Comparison of ENCODE assay signal across 37 cellular contexts in genomic region chr3:4158329-4158728, GRCh38.
"Had no signal": no experiment of that assay in that cellular context is flagged by ENCODE, and none has a peak within 500 bp of the region (broad histone marks: within the 10 kb centered on the region; RNA-seq: fewer than 3 reads in every experiment).

No MANE protein-coding gene starts in this region.

- H3K36me3 Mint-ChIP-seq: activated naive CD4-positive, alpha-beta T cell treated with anti-CD3 and anti-CD28 coated beads, Interleukin-2, amount 50 U/mL, for 24 hours; activated naive CD8-positive, alpha-beta T cell treated with anti-CD3 and anti-CD28 coated beads, Interleukin-2, amount 10 ng/mL, durations not matched to agents 7 days and 5 days; brain; T-cell had no signal

- H3K9me3 Mint-ChIP-seq: activated CD4-positive, alpha-beta memory T cell treated with anti-CD3 and anti-CD28 coated beads for 36 hours; activated CD4-positive, alpha-beta T cell treated with anti-CD3 and anti-CD28 coated beads, Interleukin-2, amount 10 ng/mL, durations not matched to agents 24 days and 14 days; activated CD8-positive, alpha-beta T cell treated with anti-CD3 and anti-CD28 coated beads for 36 hours; activated naive CD4-positive, alpha-beta T cell treated with anti-CD3 and anti-CD28 coated beads for 36 hours; activated naive CD8-positive, alpha-beta T cell treated with anti-CD3 and anti-CD28 coated beads, Interleukin-2, amount 10 ng/mL, durations not matched to agents 7 days and 5 days; activated naive CD8-positive, alpha-beta T cell treated with anti-CD3 and anti-CD28 coated beads, Interleukin-2, amount 50 U/mL, for 24 hours; activated T-helper 1 cell treated with anti-CD3 and anti-CD28 coated beads, Interleukin-12 subunit alpha, Interleukin-12 subunit beta, Interleukin-2, Interleukin-4 antibody, amounts not matched to agents 30 ng/mL and 10 ng/mL and 1 ng/mL, durations not matched to agents 14 hours and 24 hours and 36 hours; T-cell had no signal

- H3K4me3 ChIP-seq: ascending aorta, cardiac muscle cell had no signal

- H3K27me3 Mint-ChIP-seq: activated B cell treated with CpG ODN at 0.5 μM for 24 hours; activated CD4-positive, alpha-beta memory T cell treated with anti-CD3 and anti-CD28 coated beads for 36 hours; activated CD4-positive, alpha-beta T cell treated with anti-CD3 and anti-CD28 coated beads, Interleukin-2, amount 10 ng/mL, durations not matched to agents 24 days and 14 days; activated CD8-positive, alpha-beta T cell treated with anti-CD3 and anti-CD28 coated beads for 36 hours; activated naive CD4-positive, alpha-beta T cell treated with anti-CD3 and anti-CD28 coated beads, Interleukin-2, amount 50 U/mL, for 24 hours; activated naive CD8-positive, alpha-beta T cell; activated naive CD8-positive, alpha-beta T cell treated with anti-CD3 and anti-CD28 coated beads, Interleukin-2, amount 10 ng/mL, durations not matched to agents 7 days and 5 days; activated naive CD8-positive, alpha-beta T cell treated with anti-CD3 and anti-CD28 coated beads, Interleukin-2, amount 50 U/mL, for 24 hours; activated T-helper 17 cell treated with anti-CD3 and anti-CD28 coated beads, Interleukin-2, amount 50 U/mL, for 72 hours; brain; central memory CD8-positive, alpha-beta T cell; T-cell; T-helper 17 cell had no signal

- H3K27ac Mint-ChIP-seq: activated B cell treated with CpG ODN at 0.5 μM for 24 hours; activated CD4-positive, alpha-beta memory T cell treated with anti-CD3 and anti-CD28 coated beads for 36 hours; activated CD4-positive, alpha-beta T cell treated with anti-CD3 and anti-CD28 coated beads, Interleukin-2, amount 10 ng/mL, durations not matched to agents 24 days and 14 days; activated CD8-positive, alpha-beta T cell treated with anti-CD3 and anti-CD28 coated beads for 36 hours; activated naive CD4-positive, alpha-beta T cell treated with anti-CD3 and anti-CD28 coated beads for 36 hours; activated naive CD4-positive, alpha-beta T cell treated with anti-CD3 and anti-CD28 coated beads, Interleukin-2, amount 50 U/mL, for 24 hours; activated naive CD8-positive, alpha-beta T cell; activated naive CD8-positive, alpha-beta T cell treated with anti-CD3 and anti-CD28 coated beads, Interleukin-2, amount 10 ng/mL, durations not matched to agents 7 days and 5 days; activated naive CD8-positive, alpha-beta T cell treated with anti-CD3 and anti-CD28 coated beads, Interleukin-2, amount 50 U/mL, for 24 hours; activated T-cell treated with anti-CD3 and anti-CD28 coated beads, Interleukin-2, amount 50 U/mL, for 72 hours; activated T-helper 1 cell treated with anti-CD3 and anti-CD28 coated beads, Interleukin-12 subunit alpha, Interleukin-12 subunit beta, Interleukin-2, Interleukin-4 antibody, amounts not matched to agents 30 ng/mL and 10 ng/mL and 1 ng/mL, durations not matched to agents 14 hours and 24 hours and 36 hours; activated T-helper 17 cell treated with anti-CD3 and anti-CD28 coated beads, Interleukin-2, amount 50 U/mL, for 72 hours; brain; T-cell; T-helper 17 cell had no signal

- H3K4me1 ChIP-seq: ascending aorta had no signal

- H3K4me1 Mint-ChIP-seq: activated B cell treated with CpG ODN at 0.5 μM for 24 hours; activated CD4-positive, alpha-beta T cell treated with anti-CD3 and anti-CD28 coated beads, Interleukin-2, amount 10 ng/mL, durations not matched to agents 24 days and 14 days; activated naive CD4-positive, alpha-beta T cell treated with anti-CD3 and anti-CD28 coated beads, Interleukin-2, amount 50 U/mL, for 24 hours; activated naive CD8-positive, alpha-beta T cell treated with anti-CD3 and anti-CD28 coated beads, Interleukin-2, amount 10 ng/mL, durations not matched to agents 7 days and 5 days; activated naive CD8-positive, alpha-beta T cell treated with anti-CD3 and anti-CD28 coated beads, Interleukin-2, amount 50 U/mL, for 24 hours; activated T-helper 17 cell treated with anti-CD3 and anti-CD28 coated beads, Interleukin-2, amount 50 U/mL, for 72 hours; brain; central memory CD8-positive, alpha-beta T cell; T-cell; T-helper 17 cell had no signal

- H3K36me3 ChIP-seq: ascending aorta, cardiac muscle cell had no signal

- ATAC-seq: activated CD8-positive, alpha-beta T cell treated with anti-CD3 and anti-CD28 coated beads for 36 hours; activated naive CD8-positive, alpha-beta T cell treated with anti-CD3 and anti-CD28 coated beads, Interleukin-2, amount 50 U/mL, for 24 hours; activated T-cell treated with anti-CD3 and anti-CD28 coated beads, Interleukin-2, amount 50 U/mL, for 4 hours; activated T-cell treated with anti-CD3 and anti-CD28 coated beads, Interleukin-2, amount 50 U/mL, for 72 hours; activated T-helper 17 cell treated with anti-CD3 and anti-CD28 coated beads, Interleukin-2, amount 50 U/mL, for 72 hours; T-cell; T-helper 17 cell had no signal

- H3K27ac ChIP-seq: ascending aorta, cardiac muscle cell, VCaP had no signal

- DNase-seq: activated B cell treated with CpG ODN at 0.5 μM for 24 hours; activated CD4-positive, alpha-beta memory T cell treated with anti-CD3 and anti-CD28 coated beads for 36 hours; activated CD4-positive, alpha-beta T cell treated with anti-CD3 and anti-CD28 coated beads for 4 hours; activated CD4-positive, alpha-beta T cell treated with anti-CD3 and anti-CD28 coated beads, Interleukin-2, amount 10 ng/mL, durations not matched to agents 24 days and 14 days; activated CD4-positive, alpha-beta T cell treated with anti-CD3 and anti-CD28 coated beads, Interleukin-2, amount 50 U/mL, for 1 hour; activated CD4-positive, alpha-beta T cell treated with anti-CD3 and anti-CD28 coated beads, Interleukin-2, amount 50 U/mL, for 4 hours; activated CD4-positive, CD25-positive, alpha-beta regulatory T cell treated with anti-CD3 and anti-CD28 coated beads, Interleukin-2, amount 50 U/mL, for 72 hours; activated CD8-positive, alpha-beta memory T cell treated with anti-CD3 and anti-CD28 coated beads, Interleukin-2, amount 50 U/mL, for 4 hours; activated CD8-positive, alpha-beta T cell treated with anti-CD3 and anti-CD28 coated beads for 36 hours; activated effector memory CD4-positive, alpha-beta T cell treated with anti-CD3 and anti-CD28 coated beads, Interleukin-2, amount 50 U/mL, for 16 hours; activated gamma-delta T cell treated with Interleukin-2 at 50 U/mL for 16 hours; activated naive CD4-positive, alpha-beta T cell; activated naive CD4-positive, alpha-beta T cell treated with anti-CD3 and anti-CD28 coated beads for 36 hours; activated naive CD8-positive, alpha-beta T cell treated with anti-CD3 and anti-CD28 coated beads, Interleukin-2, amount 10 ng/mL, durations not matched to agents 7 days and 5 days; activated naive CD8-positive, alpha-beta T cell treated with anti-CD3 and anti-CD28 coated beads, Interleukin-2, amount 50 U/mL, for 24 hours; activated T-cell treated with anti-CD3 and anti-CD28 coated beads for 4 hours; activated T-cell treated with anti-CD3 and anti-CD28 coated beads, Interleukin-2, amount 50 U/mL, for 1 hour; activated T-cell treated with anti-CD3 and anti-CD28 coated beads, Interleukin-2, amount 50 U/mL, for 4 hours; activated T-cell treated with anti-CD3 and anti-CD28 coated beads, Interleukin-2, amount 50 U/mL, for 72 hours; amygdala; anterior cingulate cortex; caudate nucleus; cerebellar nuclear complex; T-cell; T-helper 17 cell; T1000 had no signal

- H3K4me3 Mint-ChIP-seq: activated B cell treated with CpG ODN at 0.5 μM for 24 hours; activated CD4-positive, alpha-beta memory T cell treated with anti-CD3 and anti-CD28 coated beads for 36 hours; activated CD4-positive, alpha-beta T cell treated with anti-CD3 and anti-CD28 coated beads, Interleukin-2, amount 10 ng/mL, durations not matched to agents 24 days and 14 days; activated CD8-positive, alpha-beta T cell treated with anti-CD3 and anti-CD28 coated beads for 36 hours; activated naive CD4-positive, alpha-beta T cell treated with anti-CD3 and anti-CD28 coated beads for 36 hours; activated naive CD4-positive, alpha-beta T cell treated with anti-CD3 and anti-CD28 coated beads, Interleukin-2, amount 50 U/mL, for 24 hours; activated naive CD8-positive, alpha-beta T cell; activated naive CD8-positive, alpha-beta T cell treated with anti-CD3 and anti-CD28 coated beads, Interleukin-2, amount 10 ng/mL, durations not matched to agents 7 days and 5 days; activated naive CD8-positive, alpha-beta T cell treated with anti-CD3 and anti-CD28 coated beads, Interleukin-2, amount 50 U/mL, for 24 hours; activated T-cell treated with anti-CD3 and anti-CD28 coated beads, Interleukin-2, amount 50 U/mL, for 4 hours; activated T-cell treated with anti-CD3 and anti-CD28 coated beads, Interleukin-2, amount 50 U/mL, for 72 hours; activated T-helper 1 cell treated with anti-CD3 and anti-CD28 coated beads, Interleukin-12 subunit alpha, Interleukin-12 subunit beta, Interleukin-2, Interleukin-4 antibody, amounts not matched to agents 30 ng/mL and 10 ng/mL and 1 ng/mL, durations not matched to agents 14 hours and 24 hours and 36 hours; activated T-helper 17 cell treated with anti-CD3 and anti-CD28 coated beads, Interleukin-2, amount 50 U/mL, for 72 hours; brain; central memory CD8-positive, alpha-beta T cell; T-cell; T-helper 17 cell had no signal

- H3K9me3 ChIP-seq: ascending aorta had no signal

- FAIRE-seq: bronchial epithelial cell, TTC549 had no signal

- H3K27me3 ChIP-seq: ascending aorta, cardiac muscle cell had no signal
